In the genomic region with DNA sequence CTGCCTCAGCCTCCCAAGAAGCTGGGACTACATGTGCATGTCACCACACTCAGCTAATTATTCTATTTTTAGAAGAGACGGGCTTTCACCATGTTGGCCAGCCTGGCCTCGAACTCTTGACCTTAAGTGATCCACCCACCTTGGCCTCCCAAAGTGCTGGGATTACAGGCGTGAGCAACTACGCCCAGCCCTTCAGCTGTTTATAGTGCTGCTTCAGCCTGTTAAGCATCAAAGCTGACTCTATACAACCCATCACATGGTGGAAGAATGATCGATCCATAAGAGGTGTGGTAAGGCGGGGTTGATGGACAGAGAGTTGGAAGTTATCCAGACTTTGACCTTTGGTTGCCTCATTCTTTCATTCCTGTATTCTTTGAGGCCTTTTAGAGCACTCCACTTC, we compare ENCODE assay signal across 17 cellular contexts. TPM values are rescaled to one million over a fixed set of nuclear protein-coding genes. Genes with fewer than 3 reads are reported as not detected.
DNase-seq lines count a peak whose midpoint lies in the region; ATAC-seq, FAIRE-seq and TF ChIP-seq lines count a peak whose summit lies in the region.
"Had no signal": no experiment of that assay in that cellular context is flagged by ENCODE, and none has a peak within 500 bp of the region (broad histone marks: within the 10 kb centered on the region; RNA-seq: fewer than 3 reads in every experiment).

No MANE protein-coding gene starts in this region.

- no peak overlapping the region for H2AFZ ChIP-seq in hepatocyte

- no peak for FAIRE-seq in small intestine (lab: Jason Lieb, UNC)
- FAIRE-seq: HTR-8/SVneo had no signal

- H3K36me3 ChIP-seq in hepatocyte (replicated peaks; ENCODE audit: insufficient read depth, low read depth) (no peaks in the 10 kb centered on the region), small intestine (ENCODE audit: control insufficient read depth in 2 of 2, insufficient read depth in 2 of 2, low read length in 2 of 2) (no peaks in the 10 kb centered on the region)

- H3K27ac ChIP-seq in hepatocyte, result no peak overlapping the region
- no peak overlapping the region for H3K27ac ChIP-seq in small intestine (ENCODE audit: low read depth in 1 of 2, low read length in 1 of 2)
- H3K27ac ChIP-seq: RWPE1 had no signal

- POLR2A ChIA-PET in HEK293T (lab: Yijun Ruan, JAX), result no interaction called here

- ATAC-seq in GM18520 (IDR thresholded peaks at IDR 0.05; ENCODE audit: unreplicated experiment), result no peak
- ATAC-seq: PC-3 had no signal

- CTCF ChIA-PET in HEK293T (lab: Yijun Ruan, JAX), result no interaction called here

- H3K79me2 ChIP-seq in hepatocyte, result no peaks in the 10 kb centered on the region

- WGBS in hepatocyte (ENCODE audit: low lambda C conversion rate, missing lambda C conversion rate), result 78% methylated on average over 6 of the region's 6 CpGs
- WGBS in small intestine, 3 donors, result 20 to 63% (median 49%) methylated on average over 6 of the region's 6 CpGs

- H3K9me2 ChIP-seq in hepatocyte (replicated peaks; ENCODE audit: insufficient read depth), result no peaks in the 10 kb centered on the region

- H3K9me3 ChIP-seq in hepatocyte (ENCODE audit: low read depth) (no peaks in the 10 kb centered on the region), small intestine (ENCODE audit: control insufficient read depth, low read depth) (no peaks in the 10 kb centered on the region)

- no peak for TF ChIP-seq CTCF in hepatocyte (IDR thresholded peaks at IDR 0.05; ENCODE audit: poor library complexity)

- DNase-seq in HEK293T (ENCODE audit: extremely low spot score), result no peak
- DNase-seq in OCI-M1 (lab: John Stamatoyannopoulos, UW), result peak; percentile 50
- peak; percentile 55 for DNase-seq in hepatocyte (ENCODE audit: low spot score)
- DNase-seq in small intestine, result peak; percentile 91
- no peak for DNase-seq in putamen (ENCODE audit: low spot score)
- no peak for DNase-seq in HPDE6-E6E7 (ENCODE audit: extremely low spot score)
- DNase-seq: ACHN, AML-193, COR-L47, KG1, NCI-H1436, NCI-H2029 treated with DMSO at 0.1 percent for 48 hours, NCI-H69, PC-3 had no signal

- no peak overlapping the region for H3K4me2 ChIP-seq in hepatocyte

- H3K27me3 ChIP-seq in hepatocyte (peaks cover under 1% of the 10 kb centered on the region), small intestine (ENCODE audit: control insufficient read depth in 2 of 2, insufficient read depth in 2 of 2, low read length in 2 of 2) (no peaks in the 10 kb centered on the region)

- no peak overlapping the region for H3K4me3 ChIP-seq in hepatocyte
- no peak overlapping the region for H3K4me3 ChIP-seq in small intestine (ENCODE audit: low read depth in 1 of 2, low read length in 2 of 2)

- H3K4me1 ChIP-seq in hepatocyte (ENCODE audit: insufficient read depth) (peaks cover 2% of the 10 kb centered on the region), small intestine (ENCODE audit: control insufficient read depth in 2 of 2, insufficient read depth in 1 of 2, low read depth in 1 of 2, low read length in 1 of 2) (no peaks in the 10 kb centered on the region)

- H4K20me1 ChIP-seq in hepatocyte (ENCODE audit: insufficient read depth, poor library complexity, severe bottlenecking), result no peaks in the 10 kb centered on the region

TF ChIP-seq in HEK293T, 16 proteins besides CTCF, POLR2A, EP300 and RAD21:
- TF ChIP-seq, protein P1, sequence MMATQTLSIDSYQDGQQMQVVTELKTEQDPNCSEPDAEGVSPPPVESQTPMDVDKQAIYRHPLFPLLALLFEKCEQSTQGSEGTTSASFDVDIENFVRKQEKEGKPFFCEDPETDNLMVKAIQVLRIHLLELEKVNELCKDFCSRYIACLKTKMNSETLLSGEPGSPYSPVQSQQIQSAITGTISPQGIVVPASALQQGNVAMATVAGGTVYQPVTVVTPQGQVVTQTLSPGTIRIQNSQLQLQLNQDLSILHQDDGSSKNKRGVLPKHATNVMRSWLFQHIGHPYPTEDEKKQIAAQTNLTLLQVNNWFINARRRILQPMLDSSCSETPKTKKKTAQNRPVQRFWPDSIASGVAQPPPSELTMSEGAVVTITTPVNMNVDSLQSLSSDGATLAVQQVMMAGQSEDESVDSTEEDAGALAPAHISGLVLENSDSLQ (IDR thresholded peaks at IDR 0.05), result peak; percentile 46; the same call in 1 of the 2 replicates
- TF ChIP-seq TARDBP (IDR thresholded peaks at IDR 0.05), result no peak
- TF ChIP-seq L3MBTL2 (conservative IDR thresholded peaks at IDR 0.05), result no peak

RNA-seq across cellular contexts. Expression of a gene that starts 56.2 kb away (rescaled TPM):
- total RNA-seq in hepatocyte, result 64.3 and 79.3 TPM in 2 replicates
- 8.4 and 8.8 TPM in 2 replicates for polyA plus RNA-seq in hepatocyte
- 10 to 100 TPM in 2 of 3 donors, 1 to 10 TPM in 1; 7.6 to 13.5 (median 10.1) TPM for polyA plus RNA-seq in small intestine

Comparison
In these comparisons a context has a peak if more than half of its experiments do, and no peak if none do; other contexts are left out.
1. DNase-seq: peak in OCI-M1 (single experiment), hepatocyte (single experiment) and small intestine (single experiment); none in HEK293T (single experiment), putamen (single experiment) and HPDE6-E6E7 (single experiment).